Comparison of ENCODE assay signal across 1 cellular context in the genomic region with DNA sequence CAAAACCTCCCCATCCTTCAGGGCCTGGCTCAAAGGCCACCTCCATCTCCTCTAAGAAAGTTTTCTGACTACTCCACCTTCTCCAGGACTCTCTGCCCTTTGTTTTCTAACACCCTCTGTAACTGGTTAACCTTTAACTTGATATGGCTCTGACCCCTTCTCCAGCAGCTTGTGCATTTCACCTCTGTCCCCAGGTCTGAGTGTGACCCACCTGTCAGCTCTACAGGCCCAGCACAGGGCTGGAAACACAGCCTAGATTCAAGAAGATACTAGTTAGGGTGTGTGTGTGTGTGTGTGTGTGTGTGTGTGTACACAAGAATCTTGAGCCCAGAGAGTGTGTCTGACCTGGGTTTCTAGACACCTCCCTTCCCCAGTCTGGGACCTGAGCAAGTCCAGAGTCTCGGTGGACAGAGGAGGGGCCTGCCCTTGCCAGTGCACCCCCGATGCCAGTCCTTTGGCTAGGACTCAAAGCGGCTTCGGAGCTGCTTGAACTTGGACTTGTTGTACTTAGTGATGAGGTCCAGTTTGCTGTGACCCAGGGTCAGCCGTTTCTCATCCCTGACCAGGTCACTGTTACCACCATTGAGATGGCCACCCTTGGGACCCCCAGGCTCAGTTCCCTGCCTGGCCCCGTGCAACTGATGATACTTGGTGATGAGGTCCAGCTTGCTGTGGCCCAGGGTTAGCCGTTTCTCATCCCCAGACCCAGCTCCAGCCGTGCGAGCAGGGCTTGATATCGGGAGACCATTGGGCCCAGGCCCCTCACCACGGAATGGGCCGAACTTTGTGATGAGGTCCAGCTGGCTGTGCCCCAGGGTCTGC.
A peak's percentile ranks its signal among the peaks of the same experiment; 100 is the strongest.
TF ChIP-seq lines count a peak whose summit lies in the region.

No MANE protein-coding gene starts in this region.

TF ChIP-seq in HepG2, 621 proteins besides CTCF, POLR2A, EP300 and RAD21 (continued from another document and continues in another):
- TF ChIP-seq HNF1A (IDR thresholded peaks at IDR 0.05; ENCODE audit: low read depth) (peak; percentile 96), HNF1A (CRISPR knock-in tag; IDR thresholded peaks at IDR 0.05; ENCODE audit: borderline replicate concordance) (peak; percentile 95), HDAC1 (CRISPR knock-in tag; IDR thresholded peaks at IDR 0.05) (peak; percentile 41; the same call in 1 of the 2 replicates), ZNF556 (CRISPR knock-in tag; IDR thresholded peaks at IDR 0.05; ENCODE audit: borderline replicate concordance) (no peak), CBX2 (IDR thresholded peaks at IDR 0.05; ENCODE audit: low read depth, low read length) (no peak), CBX2 (CRISPR knock-in tag; IDR thresholded peaks at IDR 0.05; ENCODE audit: low read depth) (no peak), TFDP2 (CRISPR knock-in tag; IDR thresholded peaks at IDR 0.05) (no peak), EED (CRISPR knock-in tag; IDR thresholded peaks at IDR 0.05) (no peak), MZF1 (CRISPR knock-in tag; IDR thresholded peaks at IDR 0.05; ENCODE audit: borderline replicate concordance) (peak; percentile 89; the same call in 1 of the 2 replicates), ZNF678 (CRISPR knock-in tag; IDR thresholded peaks at IDR 0.05) (no peak), ZNF232 (CRISPR knock-in tag; IDR thresholded peaks at IDR 0.05; ENCODE audit: borderline replicate concordance) (0 out of 2 replicates have a peak, but pooled peaks have one; percentile 12), TBL1XR1 (IDR thresholded peaks at IDR 0.05; ENCODE audit: borderline replicate concordance, low read length, partially characterized antibody) (peak; percentile 33), HNRNPH1 (optimal IDR thresholded peaks at IDR 0.05; ENCODE audit: low read depth, low read length) (no peak), ZSCAN25 (CRISPR knock-in tag; IDR thresholded peaks at IDR 0.05) (0 out of 2 replicates have a peak, but pooled peaks have one; percentile 10), PRPF4 (IDR thresholded peaks at IDR 0.05; ENCODE audit: low read depth, low read length, poor library complexity, severe bottlenecking) (no peak), AHDC1 (CRISPR knock-in tag; IDR thresholded peaks at IDR 0.05; ENCODE audit: borderline replicate concordance) (0 out of 2 replicates have a peak, but pooled peaks have one; percentile 27), RORA (CRISPR knock-in tag; IDR thresholded peaks at IDR 0.05) (no peak), ZNF691 (CRISPR knock-in tag; IDR thresholded peaks at IDR 0.05; ENCODE audit: borderline replicate concordance, low read depth) (no peak; the same call in 1 of the 2 replicates), ZBTB38 (CRISPR knock-in tag; IDR thresholded peaks at IDR 0.05) (no peak; the same call in none of the 2 replicates), CEBPB (IDR thresholded peaks at IDR 0.05; ENCODE audit: borderline replicate concordance, low read depth, low read length) (no peak), ZNF557 (CRISPR knock-in tag; IDR thresholded peaks at IDR 0.05) (no peak), ARNTL (CRISPR knock-in tag; IDR thresholded peaks at IDR 0.05) (no peak), FOXA3 (CRISPR knock-in tag; IDR thresholded peaks at IDR 0.05) (0 out of 2 replicates have a peak, but pooled peaks have one; percentile 14), ZNF333 (CRISPR knock-in tag; IDR thresholded peaks at IDR 0.05; ENCODE audit: borderline replicate concordance) (no peak), MEIS1 (CRISPR knock-in tag; IDR thresholded peaks at IDR 0.05; ENCODE audit: borderline replicate concordance) (no peak), TMF1 (CRISPR knock-in tag; IDR thresholded peaks at IDR 0.05; ENCODE audit: low read depth) (no peak), GTF3A (CRISPR knock-in tag; conservative IDR thresholded peaks at IDR 0.05) (no peak), ZFP37 (CRISPR knock-in tag; IDR thresholded peaks at IDR 0.05; ENCODE audit: borderline replicate concordance) (no peak), MYNN (CRISPR knock-in tag; IDR thresholded peaks at IDR 0.05; ENCODE audit: low read depth) (no peak; the same call in 1 of the 2 replicates), FOXK1 (CRISPR knock-in tag; IDR thresholded peaks at IDR 0.05; ENCODE audit: borderline replicate concordance, low read depth) (peak; percentile 18; the same call in 1 of the 2 replicates), SALL2 (CRISPR knock-in tag; IDR thresholded peaks at IDR 0.05) (peak; percentile 18; the same call in 1 of the 2 replicates), ZNF354B (CRISPR knock-in tag; IDR thresholded peaks at IDR 0.05) (no peak), ZNF790 (CRISPR knock-in tag; IDR thresholded peaks at IDR 0.05; ENCODE audit: borderline replicate concordance) (no peak; the same call in 1 of the 2 replicates)
- TF ChIP-seq, protein P1, sequence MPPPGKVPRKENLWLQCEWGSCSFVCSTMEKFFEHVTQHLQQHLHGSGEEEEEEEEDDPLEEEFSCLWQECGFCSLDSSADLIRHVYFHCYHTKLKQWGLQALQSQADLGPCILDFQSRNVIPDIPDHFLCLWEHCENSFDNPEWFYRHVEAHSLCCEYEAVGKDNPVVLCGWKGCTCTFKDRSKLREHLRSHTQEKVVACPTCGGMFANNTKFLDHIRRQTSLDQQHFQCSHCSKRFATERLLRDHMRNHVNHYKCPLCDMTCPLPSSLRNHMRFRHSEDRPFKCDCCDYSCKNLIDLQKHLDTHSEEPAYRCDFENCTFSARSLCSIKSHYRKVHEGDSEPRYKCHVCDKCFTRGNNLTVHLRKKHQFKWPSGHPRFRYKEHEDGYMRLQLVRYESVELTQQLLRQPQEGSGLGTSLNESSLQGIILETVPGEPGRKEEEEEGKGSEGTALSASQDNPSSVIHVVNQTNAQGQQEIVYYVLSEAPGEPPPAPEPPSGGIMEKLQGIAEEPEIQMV (CRISPR knock-in tag; IDR thresholded peaks at IDR 0.05; ENCODE audit: low read depth) = no peak
- TF ChIP-seq, protein P2, sequence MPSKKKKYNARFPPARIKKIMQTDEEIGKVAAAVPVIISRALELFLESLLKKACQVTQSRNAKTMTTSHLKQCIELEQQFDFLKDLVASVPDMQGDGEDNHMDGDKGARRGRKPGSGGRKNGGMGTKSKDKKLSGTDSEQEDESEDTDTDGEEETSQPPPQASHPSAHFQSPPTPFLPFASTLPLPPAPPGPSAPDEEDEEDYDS (CRISPR knock-in tag; IDR thresholded peaks at IDR 0.05) = peak; percentile 91
- TF ChIP-seq, protein P3, sequence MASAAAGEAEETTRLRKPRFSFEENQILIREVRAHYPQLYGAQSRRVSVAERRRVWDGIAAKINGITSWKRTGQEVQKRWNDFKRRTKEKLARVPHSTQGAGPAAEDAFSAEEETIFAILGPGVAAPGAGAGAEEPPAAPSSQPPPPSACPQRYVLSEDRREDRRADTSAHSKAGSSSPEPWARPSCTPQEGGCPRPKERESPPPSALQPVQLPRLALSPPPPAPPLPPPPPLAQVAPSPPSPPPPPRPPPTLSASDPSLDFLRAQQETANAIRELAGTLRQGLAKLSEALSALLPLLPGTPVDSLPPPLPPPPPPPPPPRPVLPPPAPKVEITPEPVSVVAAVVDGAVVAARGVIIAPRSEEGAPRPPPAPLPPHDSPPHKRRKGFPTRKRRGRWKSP (CRISPR knock-in tag; IDR thresholded peaks at IDR 0.05) = 0 out of 2 replicates have a peak, but pooled peaks have one; percentile 26
- TF ChIP-seq, protein P4, sequence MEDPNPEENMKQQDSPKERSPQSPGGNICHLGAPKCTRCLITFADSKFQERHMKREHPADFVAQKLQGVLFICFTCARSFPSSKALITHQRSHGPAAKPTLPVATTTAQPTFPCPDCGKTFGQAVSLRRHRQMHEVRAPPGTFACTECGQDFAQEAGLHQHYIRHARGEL (CRISPR knock-in tag; IDR thresholded peaks at IDR 0.05) = no peak
- TF ChIP-seq, protein P5, sequence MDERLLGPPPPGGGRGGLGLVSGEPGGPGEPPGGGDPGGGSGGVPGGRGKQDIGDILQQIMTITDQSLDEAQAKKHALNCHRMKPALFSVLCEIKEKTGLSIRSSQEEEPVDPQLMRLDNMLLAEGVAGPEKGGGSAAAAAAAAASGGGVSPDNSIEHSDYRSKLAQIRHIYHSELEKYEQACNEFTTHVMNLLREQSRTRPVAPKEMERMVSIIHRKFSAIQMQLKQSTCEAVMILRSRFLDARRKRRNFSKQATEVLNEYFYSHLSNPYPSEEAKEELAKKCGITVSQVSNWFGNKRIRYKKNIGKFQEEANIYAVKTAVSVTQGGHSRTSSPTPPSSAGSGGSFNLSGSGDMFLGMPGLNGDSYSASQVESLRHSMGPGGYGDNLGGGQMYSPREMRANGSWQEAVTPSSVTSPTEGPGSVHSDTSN (CRISPR knock-in tag; IDR thresholded peaks at IDR 0.05) = peak; percentile 55; the same call in 1 of the 2 replicates
- TF ChIP-seq, protein P6, sequence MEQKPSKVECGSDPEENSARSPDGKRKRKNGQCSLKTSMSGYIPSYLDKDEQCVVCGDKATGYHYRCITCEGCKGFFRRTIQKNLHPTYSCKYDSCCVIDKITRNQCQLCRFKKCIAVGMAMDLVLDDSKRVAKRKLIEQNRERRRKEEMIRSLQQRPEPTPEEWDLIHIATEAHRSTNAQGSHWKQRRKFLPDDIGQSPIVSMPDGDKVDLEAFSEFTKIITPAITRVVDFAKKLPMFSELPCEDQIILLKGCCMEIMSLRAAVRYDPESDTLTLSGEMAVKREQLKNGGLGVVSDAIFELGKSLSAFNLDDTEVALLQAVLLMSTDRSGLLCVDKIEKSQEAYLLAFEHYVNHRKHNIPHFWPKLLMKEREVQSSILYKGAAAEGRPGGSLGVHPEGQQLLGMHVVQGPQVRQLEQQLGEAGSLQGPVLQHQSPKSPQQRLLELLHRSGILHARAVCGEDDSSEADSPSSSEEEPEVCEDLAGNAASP (CRISPR knock-in tag; IDR thresholded peaks at IDR 0.05; ENCODE audit: borderline replicate concordance) = peak; percentile 83
